ENCODE assay signal across 10 cellular contexts in the genomic region with DNA sequence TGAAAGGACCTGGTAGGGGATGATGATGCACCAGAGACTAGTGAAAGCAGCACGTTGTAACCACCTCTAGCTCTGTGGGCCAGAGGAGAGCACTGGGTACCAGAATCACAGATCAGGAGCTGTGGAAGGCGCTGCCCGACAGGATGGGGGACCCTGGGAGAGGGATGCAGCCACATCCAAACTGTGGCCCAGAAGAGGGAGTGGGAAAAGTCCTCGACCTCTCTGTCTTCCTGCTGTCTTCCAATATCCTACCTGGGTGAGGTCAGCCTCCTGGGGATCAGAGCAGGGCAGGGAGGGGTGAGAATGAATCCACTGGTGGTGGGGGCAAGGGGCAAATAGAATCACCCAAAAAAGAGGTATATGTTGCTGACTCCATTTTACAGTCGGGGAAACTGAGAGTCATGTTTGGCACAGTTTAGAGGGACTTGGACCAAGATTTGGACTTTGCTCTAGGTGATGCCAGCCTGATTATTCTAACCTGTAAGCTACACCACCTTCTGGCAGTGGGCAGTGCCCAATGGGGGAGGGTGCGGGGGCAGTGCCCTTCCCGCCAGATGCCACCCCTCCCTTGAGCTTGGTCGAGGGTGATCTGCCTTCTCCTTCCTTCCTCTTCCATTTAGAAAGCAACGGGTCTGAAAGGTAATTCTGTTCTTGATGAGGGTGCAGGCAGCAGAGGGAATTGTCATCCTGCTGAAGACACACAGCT.
DNase-seq lines count a peak whose midpoint lies in the region; TF ChIP-seq lines count a peak whose summit lies in the region.
"Had no signal": no experiment of that assay in that cellular context is flagged by ENCODE, and none has a peak within 500 bp of the region (broad histone marks: within the 10 kb centered on the region; RNA-seq: fewer than 3 reads in every experiment).

No MANE protein-coding gene starts in this region.

- peak overlapping the region; percentile 56 for H3K4ac ChIP-seq in trophoblast cell (ENCODE audit: low read depth, low read length)

- peak overlapping the region; percentile 95 for H2BK12ac ChIP-seq in trophoblast cell (ENCODE audit: low read length)

- peak overlapping the region; percentile 96 for H2BK120ac ChIP-seq in trophoblast cell (ENCODE audit: insufficient read depth, low read length, poor library complexity)

- H3K23ac ChIP-seq in trophoblast cell (ENCODE audit: low read length), result no peak overlapping the region

- no peaks in the 10 kb centered on the region for H4K20me1 ChIP-seq in BLaER1 treated with 17β-estradiol and CSF1 and Interleukin-3, amounts not matched to agents 10 nM and 100 nM

- H3K9me3 ChIP-seq in BLaER1 treated with 17β-estradiol and CSF1 and Interleukin-3, amounts not matched to agents 10 nM and 100 nM (replicated peaks in 1 of 11), result 0 out of 22 replicates have a peak, but pooled peaks cover 0 to 6% (median 0%) of the 10 kb centered on the region in 11 experiments
- H3K9me3 ChIP-seq in trophoblast cell (ENCODE audit: insufficient read depth, low read depth, low read length), result no peaks in the 10 kb centered on the region
- H3K9me3 ChIP-seq: gastrocnemius medialis had no signal

- peak overlapping the region; percentile 93 for H4K91ac ChIP-seq in trophoblast cell (ENCODE audit: low read depth, low read length)

- peak overlapping the region; percentile 95 for H2BK5ac ChIP-seq in trophoblast cell (ENCODE audit: low read depth, low read length, poor library complexity)

- H4K12ac ChIP-seq in trophoblast cell (ENCODE audit: low read depth, low read length), result no peak overlapping the region

- H3K27me3 ChIP-seq in BLaER1 treated with 17β-estradiol and CSF1 and Interleukin-3, amounts not matched to agents 10 nM and 100 nM, result no peaks in the 10 kb centered on the region
- no peaks in the 10 kb centered on the region for H3K27me3 ChIP-seq in trophoblast cell (ENCODE audit: insufficient read depth, low read length)
- no peaks in the 10 kb centered on the region for H3K27me3 ChIP-seq in brain microvascular endothelial cell (replicated peaks)
- H3K27me3 ChIP-seq: gastrocnemius medialis had no signal

- H3K4me2 ChIP-seq in BLaER1 treated with 17β-estradiol and CSF1 and Interleukin-3, amounts not matched to agents 10 nM and 100 nM, result peak overlapping the region; percentile 47 to 79 (median 68)
- no peak overlapping the region for H3K4me2 ChIP-seq in trophoblast cell (ENCODE audit: low read length)

- peaks cover 38% of the 10 kb centered on the region for H3K79me1 ChIP-seq in trophoblast cell (ENCODE audit: low read length)

- H3K79me2 ChIP-seq in trophoblast cell (ENCODE audit: control insufficient read depth, insufficient read depth, low read length, poor library complexity), result peaks cover 6% of the 10 kb centered on the region

- peak overlapping the region; percentile 67 for H3K18ac ChIP-seq in trophoblast cell (ENCODE audit: low read length)

- H2AFZ ChIP-seq in trophoblast cell (ENCODE audit: insufficient read depth, low read length, poor library complexity), result no peak overlapping the region

- no CpG with 5 or more reads among the region's 9 CpGs for WGBS in trophoblast cell (ENCODE audit: extremely low coverage, insufficient coverage, insufficient read length)

- H4K8ac ChIP-seq in trophoblast cell (ENCODE audit: low read depth, low read length), result peak overlapping the region; percentile 71

- no peak for TF ChIP-seq CTCF in brain microvascular endothelial cell (IDR thresholded peaks at IDR 0.05; ENCODE audit: low read depth, low read length, missing control alignments)

- peaks cover 69 to 93% (median 86%) of the 10 kb centered on the region in 10 experiments for H3K4me1 ChIP-seq in BLaER1 treated with 17β-estradiol and CSF1 and Interleukin-3, amounts not matched to agents 10 nM and 100 nM
- peaks cover 32 to 42% of the 10 kb centered on the region in 2 experiments for H3K4me1 ChIP-seq in trophoblast cell (ENCODE audit: control insufficient read depth in 1 of 2, insufficient read depth in 2 of 2, low read length in 2 of 2)

- no peak overlapping the region for H3K4me3 ChIP-seq in BLaER1 treated with 17β-estradiol and CSF1 and Interleukin-3, amounts not matched to agents 10 nM and 100 nM
- H3K4me3 ChIP-seq in trophoblast cell (ENCODE audit: low read depth, low read length) (no peak overlapping the region), brain microvascular endothelial cell (ENCODE audit: low read depth, low read length) (no peak overlapping the region)
- H3K4me3 ChIP-seq: gastrocnemius medialis had no signal

- peak; percentile 19 for DNase-seq in NCI-H69 (lab: John Stamatoyannopoulos, UW)
- DNase-seq in islet precursor cell, result peak; percentile 42
- no peak for DNase-seq in trophoblast cell
- DNase-seq in GF-D8 (lab: John Stamatoyannopoulos, UW), result no peak
- no peak for DNase-seq in medulla oblongata (ENCODE audit: extremely low spot score)
- DNase-seq in brain microvascular endothelial cell, result no peak
- no peak for DNase-seq in NCI-H2196 treated with DMSO at 0.1 percent for 48 hours (lab: John Stamatoyannopoulos, UW; ENCODE audit: unreplicated experiment)
- DNase-seq: gastrocnemius medialis; stimulated activated CD4-positive, alpha-beta T cell treated with anti-CD3 and anti-CD28 coated beads, Interleukin-12 subunit alpha, Interleukin-12 subunit beta, amount 100 ng/mL, for 4 hours had no signal

- H2AK5ac ChIP-seq in trophoblast cell (ENCODE audit: low read length), result peak overlapping the region; percentile 82

- in situ Hi-C loops in brain microvascular endothelial cell (cut with HindIII; ENCODE audit: low pct_ligation_motif_present, low sequenced_read_pairs), result no loop called here

- peak overlapping the region; percentile 86 for H3K14ac ChIP-seq in trophoblast cell (ENCODE audit: low read length)

- H3K9ac ChIP-seq in BLaER1 treated with 17β-estradiol and CSF1 and Interleukin-3, amounts not matched to agents 10 nM and 100 nM, result peak overlapping the region in 1 of 11 experiments; percentile 29; a peak in 2 of 22 replicates
- no peak overlapping the region for H3K9ac ChIP-seq in trophoblast cell (ENCODE audit: low read length)

- H3K36me3 ChIP-seq in BLaER1 treated with 17β-estradiol and CSF1 and Interleukin-3, amounts not matched to agents 10 nM and 100 nM, result no peaks in the 10 kb centered on the region
- H3K36me3 ChIP-seq in trophoblast cell (ENCODE audit: control insufficient read depth in 1 of 2, insufficient read depth in 2 of 2, low read length in 2 of 2), result no peaks in the 10 kb centered on the region
- H3K36me3 ChIP-seq in brain microvascular endothelial cell (replicated peaks), result no peaks in the 10 kb centered on the region
- H3K36me3 ChIP-seq: gastrocnemius medialis had no signal

- 0 out of 22 replicates have a peak overlapping the region, but pooled peaks of 1 of the 11 experiments have one; percentile 5 for H3K27ac ChIP-seq in BLaER1 treated with 17β-estradiol and CSF1 and Interleukin-3, amounts not matched to agents 10 nM and 100 nM
- H3K27ac ChIP-seq in trophoblast cell (ENCODE audit: low read depth, low read length) (peak overlapping the region; percentile 94), brain microvascular endothelial cell (no peak overlapping the region)

Comparison
In these comparisons a context has a peak if more than half of its experiments do, and no peak if none do; other contexts are left out.
1. DNase-seq: peak in NCI-H69 (single experiment) and islet precursor cell (single experiment); none in trophoblast cell (0 of 2), GF-D8 (single experiment), medulla oblongata (single experiment), brain microvascular endothelial cell (single experiment) and NCI-H2196 treated with DMSO at 0.1 percent for 48 hours (single experiment).